In genomic region chr9:110256142-110256391, GRCh38 we compare ENCODE assay signal across 9 cellular contexts. TPM values are rescaled to one million over a fixed set of nuclear protein-coding genes. Genes with fewer than 3 reads are reported as not detected.
DNase-seq lines count a peak whose midpoint lies in the region; ATAC-seq and TF ChIP-seq lines count a peak whose summit lies in the region.
"Had no signal": no experiment of that assay in that cellular context is flagged by ENCODE, and none has a peak within 500 bp of the region (broad histone marks: within the 10 kb centered on the region; RNA-seq: fewer than 3 reads in every experiment).

No MANE protein-coding gene starts in this region.

- H2BK5ac ChIP-seq in mesenchymal stem cell (ENCODE audit: low read depth, low read length, poor library complexity, severe bottlenecking): peak overlapping the region; percentile 15

- peak overlapping the region; percentile 90 for H4K8ac ChIP-seq in mesenchymal stem cell (ENCODE audit: low read length)

- H2BK15ac ChIP-seq in mesenchymal stem cell (ENCODE audit: low read depth, poor library complexity, severe bottlenecking): no peak overlapping the region

- intact Hi-C loops in vagina (cut with DNase I): no loop called here

- no peak overlapping the region for H2AFZ ChIP-seq in mesenchymal stem cell (ENCODE audit: low read depth, low read length)

- peak overlapping the region; percentile 85 for H2BK120ac ChIP-seq in mesenchymal stem cell (ENCODE audit: low read depth, low read length)

- peak overlapping the region; percentile 88 for H4K91ac ChIP-seq in mesenchymal stem cell (ENCODE audit: low read length)

- H3K9ac ChIP-seq in BLaER1 treated with 17β-estradiol and CSF1 and Interleukin-3, amounts not matched to agents 10 nM and 100 nM: peak overlapping the region; percentile 85 to 97 (median 93)
- peak overlapping the region; percentile 97 for H3K9ac ChIP-seq in mesenchymal stem cell (ENCODE audit: low read length)

- H3K4me1 ChIP-seq in BLaER1 treated with 17β-estradiol and CSF1 and Interleukin-3, amounts not matched to agents 10 nM and 100 nM: peaks cover 27 to 53% (median 30%) of the 10 kb centered on the region in 10 experiments
- peaks cover 14% of the 10 kb centered on the region for H3K4me1 ChIP-seq in mesenchymal stem cell (ENCODE audit: control insufficient read depth, insufficient read depth, low read depth, low read length)
- H3K4me1 ChIP-seq in vagina: peaks cover 45% of the 10 kb centered on the region

- peak overlapping the region; percentile 46 to 56 for H3K4ac ChIP-seq in mesenchymal stem cell (ENCODE audit: low read depth in 1 of 2, low read length in 2 of 2)

- peaks cover 1% of the 10 kb centered on the region for H3K79me1 ChIP-seq in mesenchymal stem cell (replicated peaks; ENCODE audit: low read length, poor library complexity, severe bottlenecking)

- peak overlapping the region; percentile 6 to 86 for H3K18ac ChIP-seq in mesenchymal stem cell (ENCODE audit: low read depth in 1 of 2, low read length in 2 of 2)

- H3K9me3 ChIP-seq in BLaER1 treated with 17β-estradiol and CSF1 and Interleukin-3, amounts not matched to agents 10 nM and 100 nM (replicated peaks in 1 of 11): no peaks in the 10 kb centered on the region
- H3K9me3 ChIP-seq in mesenchymal stem cell (ENCODE audit: control insufficient read depth, low read length) (no peaks in the 10 kb centered on the region), vagina (no peaks in the 10 kb centered on the region)

- H4K20me1 ChIP-seq in BLaER1 treated with 17β-estradiol and CSF1 and Interleukin-3, amounts not matched to agents 10 nM and 100 nM: peaks cover 40 to 51% (median 47%) of the 10 kb centered on the region in 11 experiments

- peaks cover 3 to 22% (median 8%) of the 10 kb centered on the region in 11 experiments; a peak in 19 of 22 replicates for H3K36me3 ChIP-seq in BLaER1 treated with 17β-estradiol and CSF1 and Interleukin-3, amounts not matched to agents 10 nM and 100 nM
- H3K36me3 ChIP-seq in mesenchymal stem cell (ENCODE audit: control insufficient read depth in 1 of 2, insufficient read depth in 2 of 2, low read depth in 1 of 2, low read length in 2 of 2) (peaks cover 0 to 3% of the 10 kb centered on the region in 2 experiments), vagina (no peaks in the 10 kb centered on the region)

- peak overlapping the region; percentile 69 to 96 (median 91) for H3K27ac ChIP-seq in BLaER1 treated with 17β-estradiol and CSF1 and Interleukin-3, amounts not matched to agents 10 nM and 100 nM
- H3K27ac ChIP-seq in caudate nucleus (ENCODE audit: low read depth, low read length): peak overlapping the region; percentile 53
- peak overlapping the region; percentile 88 for H3K27ac ChIP-seq in mesenchymal stem cell (ENCODE audit: low read length, poor library complexity, severe bottlenecking)
- H3K27ac ChIP-seq in vagina: peak overlapping the region; percentile 95

- TF ChIP-seq POLR2A in vagina (IDR thresholded peaks at IDR 0.05): no peak

- no peak for TF ChIP-seq CTCF in vagina (IDR thresholded peaks at IDR 0.05)

- peak overlapping the region in 1 of 2 experiments; percentile 86 for H3K14ac ChIP-seq in mesenchymal stem cell (ENCODE audit: low read length in 2 of 2)

- DNase-seq in HT-29 (ENCODE audit: low spot score) (peak; percentile 31), caudate nucleus (lab: John Stamatoyannopoulos, UW) (peak in 3 of 61 donors; percentile 30 to 64 (median 34)), mesenchymal stem cell (no peak), vagina (ENCODE audit: extremely low spot score in 2 of 2) (no peak), NCI-H1930 (lab: John Stamatoyannopoulos, UW) (no peak), NCI-H2196 treated with DMSO at 0.1 percent for 48 hours (lab: John Stamatoyannopoulos, UW; ENCODE audit: unreplicated experiment) (no peak)

- no peaks in the 10 kb centered on the region for H3K27me3 ChIP-seq in BLaER1 treated with 17β-estradiol and CSF1 and Interleukin-3, amounts not matched to agents 10 nM and 100 nM
- H3K27me3 ChIP-seq in mesenchymal stem cell (ENCODE audit: control insufficient read depth in 1 of 2, insufficient read depth in 1 of 2, low read length in 2 of 2): no peaks in the 10 kb centered on the region
- H3K27me3 ChIP-seq in vagina: no peaks in the 10 kb centered on the region

- no peak overlapping the region for H2BK12ac ChIP-seq in mesenchymal stem cell (ENCODE audit: low read length in 2 of 2)

- peak overlapping the region; percentile 74 to 98 (median 90) for H3K4me2 ChIP-seq in BLaER1 treated with 17β-estradiol and CSF1 and Interleukin-3, amounts not matched to agents 10 nM and 100 nM
- H3K4me2 ChIP-seq in mesenchymal stem cell (ENCODE audit: low read length, poor library complexity, severe bottlenecking): peak overlapping the region; percentile 49

- WGBS in mesenchymal stem cell: under 1% methylated on average over 29 of the region's 29 CpGs

- peak overlapping the region; percentile 79 to 96 (median 93) for H3K4me3 ChIP-seq in BLaER1 treated with 17β-estradiol and CSF1 and Interleukin-3, amounts not matched to agents 10 nM and 100 nM
- H3K4me3 ChIP-seq in mesenchymal stem cell (ENCODE audit: insufficient read depth in 1 of 2, low read depth in 1 of 2, low read length in 2 of 2) (peak overlapping the region; percentile 82 to 93), vagina (peak overlapping the region; percentile 69 to 96)

- H2AK5ac ChIP-seq in mesenchymal stem cell (ENCODE audit: low read length, severe bottlenecking): no peak overlapping the region

- ATAC-seq in GM19463 (IDR thresholded peaks at IDR 0.05; ENCODE audit: unreplicated experiment): no peak

- no peak overlapping the region for H3K23ac ChIP-seq in mesenchymal stem cell (ENCODE audit: low read length in 2 of 2)

RNA-seq across cellular contexts. Expression of gene TXN, which starts 0.2 kb away (rescaled TPM):
- total RNA-seq in HT-29 (2014; rRNA removed; shearing (Covaris generic)): 268 and 293 TPM in 2 replicates
- 709 TPM for polyA plus RNA-seq in mesenchymal stem cell (2013, experiment 1 of 2)
- polyA plus RNA-seq in mesenchymal stem cell (2013, experiment 2 of 2): 737 TPM
- 162 TPM for total RNA-seq in vagina

RNA-seq across cellular contexts. Expression of gene C9orf152, which starts 48.1 kb away (rescaled TPM):
- total RNA-seq in HT-29 (2014; rRNA removed; shearing (Covaris generic)): 3.3 and 3.5 TPM in 2 replicates
- not detected for polyA plus RNA-seq in mesenchymal stem cell (2013, experiment 1 of 2)
- polyA plus RNA-seq in mesenchymal stem cell (2013, experiment 2 of 2): not detected
- total RNA-seq in vagina: 0.49 TPM
- total RNA-seq: lung microvascular endothelial cell had no signal
